In the genomic region with DNA sequence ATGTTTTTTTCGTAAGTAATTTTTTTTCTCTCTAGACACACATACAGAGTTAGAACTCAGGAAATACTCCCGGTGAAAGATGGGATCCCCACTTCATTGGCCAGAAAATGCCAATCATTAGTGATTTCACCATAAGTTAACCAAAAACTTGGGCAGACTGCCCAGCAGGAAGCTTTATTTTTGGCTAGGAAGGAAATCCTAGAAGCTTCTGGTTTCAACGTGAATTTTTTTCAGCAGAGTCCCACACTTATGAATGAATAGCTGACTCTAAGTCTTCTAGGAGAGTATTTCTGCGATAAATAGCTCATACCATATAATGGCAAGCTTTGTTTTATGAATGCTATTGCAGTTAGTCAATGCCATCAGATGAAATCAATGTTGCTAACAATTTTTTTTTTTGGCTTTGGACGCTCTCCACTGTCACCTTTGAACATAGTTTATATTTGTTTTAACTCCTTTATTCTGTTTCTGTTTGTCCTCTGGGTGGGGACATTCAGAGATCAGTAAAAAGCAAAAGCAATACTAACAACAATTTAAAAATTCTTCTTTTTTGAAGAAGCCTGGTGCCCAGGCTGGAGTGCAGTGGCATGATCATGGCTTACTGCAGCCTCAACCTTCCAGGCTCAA, we compare ENCODE assay signal across 14 cellular contexts. TPM values are rescaled to one million over a fixed set of nuclear protein-coding genes. Genes with fewer than 3 reads are reported as not detected.
DNase-seq lines count a peak whose midpoint lies in the region; ATAC-seq and TF ChIP-seq lines count a peak whose summit lies in the region.
"Had no signal": no experiment of that assay in that cellular context is flagged by ENCODE, and none has a peak within 500 bp of the region (broad histone marks: within the 10 kb centered on the region; RNA-seq: fewer than 3 reads in every experiment).

No MANE protein-coding gene starts in this region.

- H3K9ac ChIP-seq in BLaER1 treated with 17β-estradiol and CSF1 and Interleukin-3, amounts not matched to agents 10 nM and 100 nM = peak overlapping the region; percentile 9 to 63 (median 38); a peak in 16 of 22 replicates

- H3K27ac Mint-ChIP-seq in naive thymus-derived CD4-positive, alpha-beta T cell = peak overlapping the region in 5 of 9 donors; percentile 25 to 82 (median 72)

- peak overlapping the region in 9 of 11 experiments; percentile 19 to 49 (median 29); a peak in 12 of 22 replicates for H3K27ac ChIP-seq in BLaER1 treated with 17β-estradiol and CSF1 and Interleukin-3, amounts not matched to agents 10 nM and 100 nM
- H3K27ac ChIP-seq in naive thymus-derived CD4-positive, alpha-beta T cell (ENCODE audit: low read depth, low read length) = peak overlapping the region; percentile 35
- H3K27ac ChIP-seq: foreskin keratinocyte had no signal

- peaks cover 0 to 38% (median 19%) of the 10 kb centered on the region in 5 donors for H3K36me3 Mint-ChIP-seq in naive thymus-derived CD4-positive, alpha-beta T cell

- no peaks in the 10 kb centered on the region for H3K27me3 ChIP-seq in BLaER1 treated with 17β-estradiol and CSF1 and Interleukin-3, amounts not matched to agents 10 nM and 100 nM
- no peaks in the 10 kb centered on the region for H3K27me3 ChIP-seq in naive thymus-derived CD4-positive, alpha-beta T cell (ENCODE audit: control insufficient read depth in 2 of 2, insufficient read depth in 2 of 2, low read length in 2 of 2)
- H3K27me3 ChIP-seq: foreskin keratinocyte had no signal

- intact Hi-C loops in naive thymus-derived CD4-positive, alpha-beta T cell (cut with micrococcal nuclease) = no loop called here

- peak overlapping the region in 5 of 10 donors; percentile 14 to 63 (median 46) for H3K4me3 Mint-ChIP-seq in naive thymus-derived CD4-positive, alpha-beta T cell

- POLR2A ChIA-PET in naive thymus-derived CD4-positive, alpha-beta T cell (lab: Charles Lee) = interaction anchor here (0.7 kb wide), 1 partner anchor 9 kb away, joined by 3 read pairs; a partner anchor contains a TSS

- TF ChIP-seq CTCF in cardiac fibroblast (IDR thresholded peaks at IDR 0.05; ENCODE audit: low read depth, low read length) (no peak), omental fat pad (IDR thresholded peaks at IDR 0.05) (no peak)

- no peaks in the 10 kb centered on the region for H3K9me3 Mint-ChIP-seq in naive thymus-derived CD4-positive, alpha-beta T cell

- H3K4me1 ChIP-seq in BLaER1 treated with 17β-estradiol and CSF1 and Interleukin-3, amounts not matched to agents 10 nM and 100 nM = peaks cover 48 to 73% (median 58%) of the 10 kb centered on the region in 10 experiments
- peaks cover 33 to 40% of the 10 kb centered on the region in 2 donors for H3K4me1 ChIP-seq in naive thymus-derived CD4-positive, alpha-beta T cell (ENCODE audit: control insufficient read depth in 2 of 2, insufficient read depth in 2 of 2, low read length in 2 of 2)

- peaks cover 47 to 100% (median 92%) of the 10 kb centered on the region in 11 experiments for H3K36me3 ChIP-seq in BLaER1 treated with 17β-estradiol and CSF1 and Interleukin-3, amounts not matched to agents 10 nM and 100 nM
- peaks cover 3 to 57% (median 23%) of the 10 kb centered on the region in 3 experiments for H3K36me3 ChIP-seq in naive thymus-derived CD4-positive, alpha-beta T cell (ENCODE audit: control insufficient read depth in 2 of 3, insufficient read depth in 3 of 3, low read length in 3 of 3)

- CTCF ChIA-PET in naive thymus-derived CD4-positive, alpha-beta T cell (lab: Charles Lee) = interaction anchor here (0.6 to 0.7 kb wide), 2 partner anchors 45 to 65 kb away, joined by 3 to 5 read pairs; no protein-coding TSS in a partner anchor

- H3K4me3 ChIP-seq in BLaER1 treated with 17β-estradiol and CSF1 and Interleukin-3, amounts not matched to agents 10 nM and 100 nM = peak overlapping the region in 6 of 10 experiments; percentile 21 to 44 (median 34); a peak in 8 of 20 replicates
- H3K4me3 ChIP-seq in cardiac fibroblast (replicated peaks in 1 of 2; ENCODE audit: low read depth in 2 of 2, low read length in 2 of 2) = no peak overlapping the region
- H3K4me3 ChIP-seq in naive thymus-derived CD4-positive, alpha-beta T cell (ENCODE audit: low read length) = peak overlapping the region; percentile 5
- H3K4me3 ChIP-seq: smooth muscle cell had no signal

- no peaks in the 10 kb centered on the region for H3K9me3 ChIP-seq in BLaER1 treated with 17β-estradiol and CSF1 and Interleukin-3, amounts not matched to agents 10 nM and 100 nM (replicated peaks in 1 of 11)
- no peaks in the 10 kb centered on the region for H3K9me3 ChIP-seq in naive thymus-derived CD4-positive, alpha-beta T cell (ENCODE audit: control insufficient read depth in 2 of 3, low read length in 3 of 3)

- DNase-seq in HS-5 (ENCODE audit: low read depth) = peak; percentile 24
- DNase-seq in cardiac fibroblast (ENCODE audit: low read depth in 2 of 2) = peak; percentile 70 to 82
- no peak for DNase-seq in naive thymus-derived CD4-positive, alpha-beta T cell
- DNase-seq in central memory CD4-positive, alpha-beta T cell = no peak
- no peak for DNase-seq in omental fat pad (ENCODE audit: low spot score)
- DNase-seq in NCI-H774 (lab: John Stamatoyannopoulos, UW) = no peak
- DNase-seq: activated CD4-positive, CD25-positive, alpha-beta regulatory T cell treated with anti-CD3 and anti-CD28 coated beads, Interleukin-2, amount 50 U/mL, for 72 hours; DMS 273 treated with DMSO at 0.1 percent for 48 hours; foreskin keratinocyte; mesendoderm; NCI-H1694 had no signal

- peaks cover 79 to 100% (median 97%) of the 10 kb centered on the region in 11 experiments for H4K20me1 ChIP-seq in BLaER1 treated with 17β-estradiol and CSF1 and Interleukin-3, amounts not matched to agents 10 nM and 100 nM

- no peaks in the 10 kb centered on the region for H3K27me3 Mint-ChIP-seq in naive thymus-derived CD4-positive, alpha-beta T cell

- H3K4me1 Mint-ChIP-seq in naive thymus-derived CD4-positive, alpha-beta T cell = peaks cover 42 to 85% (median 81%) of the 10 kb centered on the region in 7 donors

- peak overlapping the region; percentile 67 to 90 (median 83) for H3K4me2 ChIP-seq in BLaER1 treated with 17β-estradiol and CSF1 and Interleukin-3, amounts not matched to agents 10 nM and 100 nM
- H3K4me2 ChIP-seq: smooth muscle cell had no signal

- no peak for ATAC-seq in naive thymus-derived CD4-positive, alpha-beta T cell
- ATAC-seq in HG03039 (IDR thresholded peaks at IDR 0.05; ENCODE audit: unreplicated experiment) = no peak
- ATAC-seq in omental fat pad (ENCODE audit: low FRiP score) = no peak
- ATAC-seq: foreskin keratinocyte had no signal

RNA-seq across cellular contexts. Expression of a gene that starts 9.5 kb away (rescaled TPM):
- 100 to 1,000 TPM; 108 to 218 (median 145) TPM for total RNA-seq in naive thymus-derived CD4-positive, alpha-beta T cell
- 100 to 1,000 TPM; 126 to 138 TPM for polyA plus RNA-seq in naive thymus-derived CD4-positive, alpha-beta T cell
- 100 to 1,000 TPM in 2 of 4 donors, 10 to 100 TPM in 2; 87.3 to 127 (median 104) TPM for total RNA-seq in omental fat pad

RNA-seq across cellular contexts. Expression of a gene that starts 44.3 kb away (rescaled TPM):
- total RNA-seq in naive thymus-derived CD4-positive, alpha-beta T cell = 10 to 100 TPM in 4 of 5 experiments, 1 to 10 TPM in 1; 6.4 to 24.8 (median 11.7) TPM
- 10 to 100 TPM; 15.2 to 25.3 TPM for polyA plus RNA-seq in naive thymus-derived CD4-positive, alpha-beta T cell
- total RNA-seq in omental fat pad = 10 to 100 TPM; 10.9 to 15.6 (median 12.2) TPM

Comparison
In these comparisons a context has a peak if more than half of its experiments do, and no peak if none do; other contexts are left out.
1. H3K4me3 ChIP-seq: peak in BLaER1 treated with 17β-estradiol and CSF1 and Interleukin-3, amounts not matched to agents 10 nM and 100 nM (6 of 10) and naive thymus-derived CD4-positive, alpha-beta T cell (single experiment); none in cardiac fibroblast (0 of 2).
2. DNase-seq: peak in HS-5 (single experiment) and cardiac fibroblast (2 of 2); none in naive thymus-derived CD4-positive, alpha-beta T cell (0 of 9), central memory CD4-positive, alpha-beta T cell (single experiment), omental fat pad (single experiment) and NCI-H774 (single experiment).